ENCODE assay signal across 11 cellular contexts in genomic region chr12:123024819-123025391, GRCh38. TPM values are rescaled to one million over a fixed set of nuclear protein-coding genes. Genes with fewer than 3 reads are reported as not detected.
A peak's percentile ranks its signal among the peaks of the same experiment; 100 is the strongest.
DNase-seq lines count a peak whose midpoint lies in the region; ATAC-seq, FAIRE-seq and TF ChIP-seq lines count a peak whose summit lies in the region.
"Had no signal": no experiment of that assay in that cellular context is flagged by ENCODE, and none has a peak within 500 bp of the region (broad histone marks: within the 10 kb centered on the region; RNA-seq: fewer than 3 reads in every experiment).

No MANE protein-coding gene starts in this region.

- no peaks in the 10 kb centered on the region for H3K36me3 Mint-ChIP-seq in activated CD4-positive, alpha-beta memory T cell treated with anti-CD3 and anti-CD28 coated beads for 36 hours
- H3K36me3 Mint-ChIP-seq in endothelial cell (ENCODE audit: low read depth, unreplicated experiment) = peaks cover 4% of the 10 kb centered on the region

- H3K27ac ChIP-seq in endothelial cell of umbilical vein (ENCODE audit: insufficient read depth, low read depth, low read length) = no peak overlapping the region
- H3K27ac ChIP-seq in stomach = no peak overlapping the region
- H3K27ac ChIP-seq: left lung had no signal

- 62 to 74% (median 70%) methylated on average over 9 of the region's 9 CpGs for WGBS in stomach, 5 donors

- BruUV-seq in endothelial cell of umbilical vein (replicated peaks; lab: Mats Ljungman, UMichigan) = no TSS peak

- peak; percentile 20 for DNase-seq in activated naive CD4-positive, alpha-beta T cell treated with Interleukin-2 at 50 U/mL for 16 hours
- no peak for DNase-seq in activated naive CD4-positive, alpha-beta T cell (lab: John Stamatoyannopoulos, UW)
- peak; percentile 66 for DNase-seq in activated CD4-positive, alpha-beta memory T cell treated with anti-CD3 and anti-CD28 coated beads for 36 hours
- no peak for DNase-seq in endothelial cell of umbilical vein (ENCODE audit: low read depth, low spot score)
- peak; percentile 21 to 52 for DNase-seq in stimulated activated naive CD8-positive, alpha-beta T cell treated with anti-CD3 and anti-CD28 coated beads, Interleukin-15, amount 100 ng/mL, for 72 hours
- DNase-seq in stomach = no peak
- no peak for DNase-seq in endothelial cell (ENCODE audit: low spot score)
- DNase-seq: activated gamma-delta T cell, left lung, NCI-H446 had no signal

- H3K79me2 ChIP-seq in endothelial cell of umbilical vein (ENCODE audit: control insufficient read depth, insufficient read depth, low read length) = no peaks in the 10 kb centered on the region

- intact Hi-C loops in activated CD4-positive, alpha-beta memory T cell treated with anti-CD3 and anti-CD28 coated beads for 36 hours (cut with micrococcal nuclease) = loop anchor here (1.0 to 2.0 kb wide), 2 partner anchors 50 to 51 kb away; partner anchors contain the start of gene OGFOD2
- intact Hi-C loops in endothelial cell of umbilical vein (cut with micrococcal nuclease) = no loop called here
- intact Hi-C loops in stomach (cut with DNase I; ENCODE audit: low total_unique reads) = no loop called here

- CTCF ChIA-PET in activated CD4-positive, alpha-beta memory T cell treated with anti-CD3 and anti-CD28 coated beads for 36 hours (lab: Charles Lee) = interaction anchor here (0.8 to 1.1 kb wide), 2 partner anchors 18 to 213 kb away, joined by 3 read pairs; no protein-coding TSS in a partner anchor
- CTCF ChIA-PET in endothelial cell of umbilical vein (lab: Charles Lee) = no interaction called here

- no peaks in the 10 kb centered on the region for H3K9me3 Mint-ChIP-seq in activated CD4-positive, alpha-beta memory T cell treated with anti-CD3 and anti-CD28 coated beads for 36 hours
- no peaks in the 10 kb centered on the region for H3K9me3 Mint-ChIP-seq in stimulated activated naive CD8-positive, alpha-beta T cell treated with anti-CD3 and anti-CD28 coated beads, Interleukin-15, amount 100 ng/mL, for 72 hours
- H3K9me3 Mint-ChIP-seq in endothelial cell (ENCODE audit: unreplicated experiment) = no peaks in the 10 kb centered on the region

- no peak for TF ChIP-seq POLR2A in endothelial cell of umbilical vein (IDR thresholded peaks at IDR 0.05; ENCODE audit: low read depth, low read length)
- no peak for TF ChIP-seq POLR2A in stomach (IDR thresholded peaks at IDR 0.05)

- H4K20me1 ChIP-seq in endothelial cell of umbilical vein (replicated peaks; ENCODE audit: control insufficient read depth, extremely low read depth, insufficient read depth, low read length) = no peaks in the 10 kb centered on the region

- H3K27me3 Mint-ChIP-seq in activated CD4-positive, alpha-beta memory T cell treated with anti-CD3 and anti-CD28 coated beads for 36 hours = no peaks in the 10 kb centered on the region
- H3K27me3 Mint-ChIP-seq in stimulated activated naive CD8-positive, alpha-beta T cell treated with anti-CD3 and anti-CD28 coated beads, Interleukin-15, amount 100 ng/mL, for 72 hours = no peaks in the 10 kb centered on the region
- peaks cover 2% of the 10 kb centered on the region for H3K27me3 Mint-ChIP-seq in endothelial cell (ENCODE audit: unreplicated experiment)

- no peak overlapping the region for H2AFZ ChIP-seq in endothelial cell of umbilical vein (ENCODE audit: low read depth, low read length)

- no peak for TF ChIP-seq EP300 in stomach (IDR thresholded peaks at IDR 0.05)

- POLR2A ChIA-PET in activated CD4-positive, alpha-beta memory T cell treated with anti-CD3 and anti-CD28 coated beads for 36 hours (lab: Charles Lee) = interaction anchor here (0.6 to 0.9 kb wide), 2 partner anchors 208 to 254 kb away, joined by 3 read pairs; partner anchors contain the start of genes MPHOSPH9 and MTRFR
- POLR2A ChIA-PET in endothelial cell of umbilical vein (lab: Charles Lee) = no interaction called here

- peaks cover 18% of the 10 kb centered on the region for H3K4me1 Mint-ChIP-seq in activated CD4-positive, alpha-beta memory T cell treated with anti-CD3 and anti-CD28 coated beads for 36 hours (ENCODE audit: low read depth)
- peaks cover 58% of the 10 kb centered on the region for H3K4me1 Mint-ChIP-seq in stimulated activated naive CD8-positive, alpha-beta T cell treated with anti-CD3 and anti-CD28 coated beads, Interleukin-15, amount 100 ng/mL, for 72 hours
- no peaks in the 10 kb centered on the region for H3K4me1 Mint-ChIP-seq in endothelial cell (ENCODE audit: unreplicated experiment)

- no peak for TF ChIP-seq CTCF in endothelial cell of umbilical vein (IDR thresholded peaks at IDR 0.05; ENCODE audit: extremely low read depth in 1 of 2, insufficient read depth in 1 of 2, low read depth in 1 of 2, low read length in 2 of 2)
- no peak for TF ChIP-seq CTCF in stomach (IDR thresholded peaks at IDR 0.05)
- no peak for TF ChIP-seq CTCF in endothelial cell (IDR thresholded peaks at IDR 0.05; ENCODE audit: unreplicated experiment)

- H3K9ac ChIP-seq in endothelial cell of umbilical vein (replicated peaks; ENCODE audit: extremely low read depth, insufficient read depth, low read length) = no peak overlapping the region

- peak overlapping the region; percentile 80 for H3K27ac Mint-ChIP-seq in activated CD4-positive, alpha-beta memory T cell treated with anti-CD3 and anti-CD28 coated beads for 36 hours
- peak overlapping the region in 1 of 2 donors; percentile 47 for H3K27ac Mint-ChIP-seq in stimulated activated naive CD8-positive, alpha-beta T cell treated with anti-CD3 and anti-CD28 coated beads, Interleukin-15, amount 100 ng/mL, for 72 hours
- no peak overlapping the region for H3K27ac Mint-ChIP-seq in endothelial cell (ENCODE audit: unreplicated experiment)

- no peaks in the 10 kb centered on the region for H3K36me3 ChIP-seq in endothelial cell of umbilical vein (ENCODE audit: control insufficient read depth in 2 of 2, extremely low read depth in 1 of 2, insufficient read depth in 2 of 2, low read length in 2 of 2)
- H3K36me3 ChIP-seq in stomach = peaks cover 3 to 29% (median 20%) of the 10 kb centered on the region in 4 donors

- H3K4me3 Mint-ChIP-seq in activated CD4-positive, alpha-beta memory T cell treated with anti-CD3 and anti-CD28 coated beads for 36 hours = no peak overlapping the region
- peak overlapping the region; percentile 15 to 48 for H3K4me3 Mint-ChIP-seq in stimulated activated naive CD8-positive, alpha-beta T cell treated with anti-CD3 and anti-CD28 coated beads, Interleukin-15, amount 100 ng/mL, for 72 hours
- no peak overlapping the region for H3K4me3 Mint-ChIP-seq in endothelial cell (ENCODE audit: unreplicated experiment)

- H3K4me3 ChIP-seq in endothelial cell of umbilical vein (replicated peaks in 1 of 3; ENCODE audit: insufficient read depth in 1 of 3, low read depth in 1 of 3, low read length in 3 of 3) (no peak overlapping the region), stomach (no peak overlapping the region)
- H3K4me3 ChIP-seq: left lung had no signal

- H3K4me2 ChIP-seq in endothelial cell of umbilical vein (ENCODE audit: insufficient read depth, low read length) = no peak overlapping the region

- H3K4me1 ChIP-seq in endothelial cell of umbilical vein (ENCODE audit: control insufficient read depth, extremely low read depth, insufficient read depth, low read length) (peaks cover 3% of the 10 kb centered on the region), stomach (no peaks in the 10 kb centered on the region)

- H3K9me3 ChIP-seq in endothelial cell of umbilical vein (replicated peaks; ENCODE audit: control insufficient read depth, insufficient read depth, low read length) (no peaks in the 10 kb centered on the region), stomach (no peaks in the 10 kb centered on the region)
- H3K9me3 ChIP-seq: left lung had no signal

- H3K27me3 ChIP-seq in endothelial cell of umbilical vein (ENCODE audit: control insufficient read depth in 2 of 2, insufficient read depth in 2 of 2, low read length in 2 of 2) = no peaks in the 10 kb centered on the region
- H3K27me3 ChIP-seq in stomach = no peaks in the 10 kb centered on the region
- H3K27me3 ChIP-seq: left lung had no signal

- peak; percentile 37 for FAIRE-seq in endothelial cell of umbilical vein (lab: Jason Lieb, UNC)

- ATAC-seq in stimulated activated naive CD8-positive, alpha-beta T cell treated with anti-CD3 and anti-CD28 coated beads, Interleukin-15, amount 100 ng/mL, for 72 hours = peak; percentile 93
- no peak for ATAC-seq in GM19328 (IDR thresholded peaks at IDR 0.05; ENCODE audit: unreplicated experiment)
- ATAC-seq: left lung had no signal

- dilution Hi-C loops in endothelial cell of umbilical vein (cut with MboI; ENCODE audit: extremely low pct_ligation_motif_present, low sequenced_read_pairs) = no loop called here

- no peaks in the 10 kb centered on the region for H3K9me1 ChIP-seq in endothelial cell of umbilical vein (replicated peaks; ENCODE audit: control insufficient read depth, extremely low read depth, insufficient read depth, low read length)

RNA-seq across cellular contexts. Expression of gene ARL6IP4, which starts 44.4 kb away (rescaled TPM):
- 100 to 1,000 TPM; 180 to 188 TPM for total RNA-seq in activated CD4-positive, alpha-beta memory T cell treated with anti-CD3 and anti-CD28 coated beads for 36 hours
- total RNA-seq in endothelial cell of umbilical vein = 217 and 226 TPM in 2 replicates
- polyA plus RNA-seq in endothelial cell of umbilical vein = 181 and 193 TPM in 2 replicates
- 307 and 353 TPM in 2 replicates for polyA plus RNA-seq in endothelial cell of umbilical vein (2011; cell fraction: cytosol; rRNA removed)
- polyA plus RNA-seq in endothelial cell of umbilical vein (2011; cell fraction: nucleus; rRNA removed) = 254 and 309 TPM in 2 replicates
- polyA plus RNA-seq in endothelial cell of umbilical vein (2012) = 186 and 240 TPM in 2 replicates
- polyA minus RNA-seq in endothelial cell of umbilical vein = 47.9 and 49.3 TPM in 2 replicates
- 43.5 TPM for polyA minus RNA-seq in endothelial cell of umbilical vein (2011; cell fraction: cytosol; rRNA and poly(A)+ RNA removed)
- polyA minus RNA-seq in endothelial cell of umbilical vein (2011; cell fraction: nucleus; rRNA and poly(A)+ RNA removed) = 9.7 and 23.7 TPM in 2 replicates
- total RNA-seq in stomach = 100 to 1,000 TPM; 104 to 294 (median 181) TPM
- 100 to 1,000 TPM; 321 to 432 (median 386) TPM for polyA plus RNA-seq in stomach
- 151 TPM for total RNA-seq in endothelial cell (ENCODE audit: unreplicated experiment)

RNA-seq across cellular contexts. Expression of gene OGFOD2, which starts 49.9 kb away (rescaled TPM):
- 10 to 100 TPM; 22.6 to 23.7 TPM for total RNA-seq in activated CD4-positive, alpha-beta memory T cell treated with anti-CD3 and anti-CD28 coated beads for 36 hours
- total RNA-seq in endothelial cell of umbilical vein = 17.9 and 24.1 TPM in 2 replicates
- polyA plus RNA-seq in endothelial cell of umbilical vein = 16.8 and 24.6 TPM in 2 replicates
- polyA plus RNA-seq in endothelial cell of umbilical vein (2011; cell fraction: cytosol; rRNA removed) = 10.0 and 13.4 TPM in 2 replicates
- 49.8 and 60.2 TPM in 2 replicates for polyA plus RNA-seq in endothelial cell of umbilical vein (2011; cell fraction: nucleus; rRNA removed)
- polyA plus RNA-seq in endothelial cell of umbilical vein (2012) = 9.3 and 14.4 TPM in 2 replicates
- polyA minus RNA-seq in endothelial cell of umbilical vein = 11.2 and 14.9 TPM in 2 replicates
- 12.9 TPM for polyA minus RNA-seq in endothelial cell of umbilical vein (2011; cell fraction: cytosol; rRNA and poly(A)+ RNA removed)
- 11.1 and 11.3 TPM in 2 replicates for polyA minus RNA-seq in endothelial cell of umbilical vein (2011; cell fraction: nucleus; rRNA and poly(A)+ RNA removed)
- 10 to 100 TPM in 2 of 5 donors, 1 to 10 TPM in 3; 1.7 to 29.2 (median 8.9) TPM for total RNA-seq in stomach
- 10 to 100 TPM; 16.1 to 27.2 (median 18.9) TPM for polyA plus RNA-seq in stomach
- 10.4 TPM for total RNA-seq in endothelial cell (ENCODE audit: unreplicated experiment)

RNA-seq across cellular contexts. Expression of gene ABCB9, which starts 58.6 kb away (rescaled TPM):
- total RNA-seq in activated CD4-positive, alpha-beta memory T cell treated with anti-CD3 and anti-CD28 coated beads for 36 hours = 1 to 10 TPM; 2.7 to 3.6 TPM
- total RNA-seq in endothelial cell of umbilical vein = 12.0 and 16.9 TPM in 2 replicates
- polyA plus RNA-seq in endothelial cell of umbilical vein = 11.7 and 14.9 TPM in 2 replicates
- 6.0 and 7.2 TPM in 2 replicates for polyA plus RNA-seq in endothelial cell of umbilical vein (2011; cell fraction: cytosol; rRNA removed)
- polyA plus RNA-seq in endothelial cell of umbilical vein (2011; cell fraction: nucleus; rRNA removed) = 17.7 and 19.0 TPM in 2 replicates
- polyA plus RNA-seq in endothelial cell of umbilical vein (2012) = 5.9 and 7.8 TPM in 2 replicates
- polyA minus RNA-seq in endothelial cell of umbilical vein = 20.0 and 29.5 TPM in 2 replicates
- 5.3 TPM for polyA minus RNA-seq in endothelial cell of umbilical vein (2011; cell fraction: cytosol; rRNA and poly(A)+ RNA removed)
- 16.0 and 19.1 TPM in 2 replicates for polyA minus RNA-seq in endothelial cell of umbilical vein (2011; cell fraction: nucleus; rRNA and poly(A)+ RNA removed)
- 10 to 100 TPM in 1 of 5 donors, 1 to 10 TPM in 3, not detected in 1; 1.6 to 29.5 (median 3.6) TPM for total RNA-seq in stomach
- 1 to 10 TPM; 1.2 to 2.5 (median 1.9) TPM for polyA plus RNA-seq in stomach
- 10.9 TPM for total RNA-seq in endothelial cell (ENCODE audit: unreplicated experiment)

Comparison
In these comparisons a context has a peak if more than half of its experiments do, and no peak if none do; other contexts are left out.
1. DNase-seq: peak in activated naive CD4-positive, alpha-beta T cell treated with Interleukin-2 at 50 U/mL for 16 hours (single experiment), activated CD4-positive, alpha-beta memory T cell treated with anti-CD3 and anti-CD28 coated beads for 36 hours (single experiment) and stimulated activated naive CD8-positive, alpha-beta T cell treated with anti-CD3 and anti-CD28 coated beads, Interleukin-15, amount 100 ng/mL, for 72 hours (2 of 2); none in activated naive CD4-positive, alpha-beta T cell (0 of 4), endothelial cell of umbilical vein (single experiment), stomach (single experiment) and endothelial cell (single experiment).
2. H3K4me3 Mint-ChIP-seq: peak in stimulated activated naive CD8-positive, alpha-beta T cell treated with anti-CD3 and anti-CD28 coated beads, Interleukin-15, amount 100 ng/mL, for 72 hours (2 of 2); none in activated CD4-positive, alpha-beta memory T cell treated with anti-CD3 and anti-CD28 coated beads for 36 hours (single experiment) and endothelial cell (single experiment).